ENCODE assay signal across 1 cellular context in genomic region chr4:152352645-152353116, GRCh38.
A peak's percentile ranks its signal among the peaks of the same experiment; 100 is the strongest.
TF ChIP-seq lines count a peak whose summit lies in the region.

No MANE protein-coding gene starts in this region.

TF ChIP-seq in SK-N-SH, 30 proteins besides CTCF, POLR2A, EP300 and RAD21 (continued from another document):
- TF ChIP-seq IRF3 (IDR thresholded peaks at IDR 0.05; ENCODE audit: low read depth, low read length), result no peak
- TF ChIP-seq RFX5 (IDR thresholded peaks at IDR 0.05; ENCODE audit: low read length), result no peak; the same call in 1 of the 2 replicates
- TF ChIP-seq USF2 (IDR thresholded peaks at IDR 0.05; ENCODE audit: borderline replicate concordance, low read depth, low read length), result no peak
- TF ChIP-seq PBX3 (IDR thresholded peaks at IDR 0.05), result peak; percentile 84
